In the genomic region with DNA sequence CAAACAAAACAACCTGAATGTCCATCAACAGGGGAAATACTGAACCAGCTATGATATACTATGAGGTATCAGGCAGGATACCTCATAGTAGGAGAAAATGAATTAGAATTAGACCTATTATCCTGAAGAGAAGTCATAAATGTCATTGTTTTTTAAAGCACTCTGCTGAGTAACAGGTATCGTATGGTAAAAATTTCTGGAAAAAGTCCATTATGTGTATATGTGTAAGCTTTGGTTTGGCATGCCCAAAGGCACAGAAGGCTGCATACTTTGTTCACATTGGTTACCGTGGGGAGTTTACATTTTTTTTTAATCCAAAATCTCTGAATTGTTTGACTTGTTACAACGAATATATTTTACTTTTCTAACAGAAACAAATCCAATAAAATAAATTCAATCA, we compare ENCODE assay signal across 17 cellular contexts.
DNase-seq lines count a peak whose midpoint lies in the region; ATAC-seq and TF ChIP-seq lines count a peak whose summit lies in the region.
"Had no signal": no experiment of that assay in that cellular context is flagged by ENCODE, and none has a peak within 500 bp of the region (broad histone marks: within the 10 kb centered on the region; RNA-seq: fewer than 3 reads in every experiment).

No MANE protein-coding gene starts in this region.

- H3K27ac ChIP-seq in brain microvascular endothelial cell (peak overlapping the region; percentile 25), stomach (peak overlapping the region in 3 of 5 donors; percentile 23 to 62 (median 44))
- H3K27ac ChIP-seq: C4-2B had no signal

- no peaks in the 10 kb centered on the region for H3K9me3 Mint-ChIP-seq in HFFc6
- peaks cover 3% of the 10 kb centered on the region for H3K9me3 Mint-ChIP-seq in glutamatergic neuron (ENCODE audit: unreplicated experiment)

- no peak overlapping the region for H3K4me3 ChIP-seq in brain microvascular endothelial cell (ENCODE audit: low read depth, low read length)
- H3K4me3 ChIP-seq in stomach: no peak overlapping the region
- H3K4me3 ChIP-seq: breast epithelium, left lung had no signal

- peaks cover 28% of the 10 kb centered on the region for H3K36me3 ChIP-seq in brain microvascular endothelial cell (replicated peaks)
- H3K36me3 ChIP-seq in stomach: peaks cover 2 to 17% (median 14%) of the 10 kb centered on the region in 4 donors
- H3K36me3 ChIP-seq: breast epithelium had no signal

- 52 to 73% (median 63%) methylated on average over 3 of the region's 3 CpGs for WGBS in stomach, 5 donors

- H3K4me3 Mint-ChIP-seq in HFFc6 (peak overlapping the region; percentile 71), glutamatergic neuron (ENCODE audit: unreplicated experiment) (no peak overlapping the region)
- H3K4me3 Mint-ChIP-seq: naive thymus-derived CD4-positive, alpha-beta T cell; T-helper 17 cell had no signal

- intact Hi-C loops in stomach (cut with DNase I; ENCODE audit: low total_unique reads): no loop called here

- H3K27ac Mint-ChIP-seq in HFFc6 (peak overlapping the region; percentile 85), glutamatergic neuron (ENCODE audit: unreplicated experiment) (peak overlapping the region; percentile 17)
- H3K27ac Mint-ChIP-seq: naive thymus-derived CD4-positive, alpha-beta T cell; T-helper 17 cell had no signal

- H3K27me3 Mint-ChIP-seq in HFFc6 (ENCODE audit: insufficient read depth): no peaks in the 10 kb centered on the region; the same call in none of the 2 replicates
- H3K27me3 Mint-ChIP-seq in glutamatergic neuron (ENCODE audit: unreplicated experiment): no peaks in the 10 kb centered on the region

- H3K27me3 ChIP-seq in brain microvascular endothelial cell (replicated peaks) (no peaks in the 10 kb centered on the region), stomach (no peaks in the 10 kb centered on the region)
- H3K27me3 ChIP-seq: breast epithelium, left lung had no signal

- DNase-seq in HFFc6: peak; percentile 72
- DNase-seq in brain microvascular endothelial cell: no peak
- no peak for DNase-seq in glutamatergic neuron
- no peak for DNase-seq in stomach
- no peak for DNase-seq in NCI-H510A treated with DMSO at 0.1 percent for 48 hours (lab: John Stamatoyannopoulos, UW)
- DNase-seq: activated CD4-positive, alpha-beta T cell treated with anti-CD3 and anti-CD28 coated beads for 1 hour; activated CD8-positive, alpha-beta memory T cell treated with anti-CD3 and anti-CD28 coated beads, Interleukin-2, amount 50 U/mL, for 4 hours; activated naive CD4-positive, alpha-beta T cell; DMS53; naive thymus-derived CD4-positive, alpha-beta T cell; stimulated activated CD4-positive, alpha-beta T cell treated with anti-CD3 and anti-CD28 coated beads, Interleukin-4, amount 100 ng/mL, for 24 hours; T-helper 17 cell had no signal

- TF ChIP-seq POLR2A in stomach (IDR thresholded peaks at IDR 0.05): no peak

- no peak for TF ChIP-seq EP300 in stomach (IDR thresholded peaks at IDR 0.05)

- no peak for ATAC-seq in GM19463 (IDR thresholded peaks at IDR 0.05; ENCODE audit: unreplicated experiment)
- no peak for ATAC-seq in GM19035 (IDR thresholded peaks at IDR 0.05; ENCODE audit: unreplicated experiment)
- ATAC-seq: naive thymus-derived CD4-positive, alpha-beta T cell; T-helper 17 cell had no signal

- TF ChIP-seq CTCF in HFFc6 (IDR thresholded peaks at IDR 0.05) (no peak), brain microvascular endothelial cell (IDR thresholded peaks at IDR 0.05; ENCODE audit: low read depth, low read length, missing control alignments) (no peak), glutamatergic neuron (IDR thresholded peaks at IDR 0.05; ENCODE audit: partially characterized antibody, unreplicated experiment) (no peak), stomach (IDR thresholded peaks at IDR 0.05) (no peak)

- peaks cover 5 to 71% (median 39%) of the 10 kb centered on the region in 4 donors for H3K4me1 ChIP-seq in stomach
- H3K4me1 ChIP-seq: left lung had no signal

- no peaks in the 10 kb centered on the region for H3K9me3 ChIP-seq in stomach
- H3K9me3 ChIP-seq: breast epithelium, left lung had no signal

- H3K36me3 Mint-ChIP-seq in HFFc6 (ENCODE audit: low read depth) (peaks cover 30% of the 10 kb centered on the region), glutamatergic neuron (ENCODE audit: unreplicated experiment) (no peaks in the 10 kb centered on the region)
- H3K36me3 Mint-ChIP-seq: naive thymus-derived CD4-positive, alpha-beta T cell had no signal

- H3K4me1 Mint-ChIP-seq in HFFc6 (ENCODE audit: low read depth) (peaks cover 62% of the 10 kb centered on the region), glutamatergic neuron (ENCODE audit: low read depth, unreplicated experiment) (peaks cover 21% of the 10 kb centered on the region)

- in situ Hi-C loops in brain microvascular endothelial cell (cut with HindIII; ENCODE audit: low pct_ligation_motif_present, low sequenced_read_pairs): no loop called here
